8 cellular contexts compared by ENCODE assay signal in the genomic region with DNA sequence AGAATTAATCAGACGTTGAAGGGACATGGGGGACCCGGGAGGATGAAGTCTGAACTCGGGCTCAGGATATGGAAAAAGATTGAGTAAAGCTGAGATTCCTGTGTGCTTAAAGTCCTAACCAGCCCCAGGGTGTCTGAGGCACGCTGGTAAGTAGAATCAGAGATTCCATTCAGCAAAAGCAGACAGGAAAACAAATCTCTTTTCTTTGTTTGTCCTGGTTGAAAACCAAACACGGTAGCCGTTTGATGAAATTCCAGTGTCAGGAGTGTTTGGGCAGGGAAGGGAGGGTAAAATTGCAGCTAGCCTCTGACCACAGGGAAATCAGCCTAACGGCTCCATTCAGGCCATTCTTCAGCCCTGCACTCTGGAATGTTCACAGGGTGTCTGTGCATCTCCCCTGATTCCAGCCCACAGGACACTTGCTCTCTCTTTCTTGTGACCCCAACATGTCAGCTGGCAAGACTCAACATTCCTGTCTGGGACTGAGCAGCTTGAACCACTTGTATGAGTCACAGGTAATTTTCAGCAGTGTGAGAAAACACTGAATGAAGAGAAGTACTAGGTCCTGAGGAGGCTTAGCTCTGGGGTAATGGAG. TPM values are rescaled to one million over a fixed set of nuclear protein-coding genes. Genes with fewer than 3 reads are reported as not detected.
DNase-seq lines count a peak whose midpoint lies in the region; ATAC-seq, FAIRE-seq and TF ChIP-seq lines count a peak whose summit lies in the region.

No MANE protein-coding gene starts in this region.

- H3K27me3 Mint-ChIP-seq in dendritic cell treated with granulocyte-macrophage colony-stimulating factor and Interleukin-4, amounts not matched to agents 40 ng/mL and 50 ng/mL, for 4 days, result no peaks in the 10 kb centered on the region

- no peaks in the 10 kb centered on the region for H3K9me3 Mint-ChIP-seq in dendritic cell treated with granulocyte-macrophage colony-stimulating factor and Interleukin-4, amounts not matched to agents 40 ng/mL and 50 ng/mL, for 4 days

- peak overlapping the region; percentile 65 for H3K4me3 Mint-ChIP-seq in dendritic cell treated with granulocyte-macrophage colony-stimulating factor and Interleukin-4, amounts not matched to agents 40 ng/mL and 50 ng/mL, for 4 days

- no peak for FAIRE-seq in frontal cortex (lab: Jason Lieb, UNC)

- H3K36me3 ChIP-seq in mesodermal cell (ENCODE audit: control insufficient read depth, insufficient read depth, low read length), result no peaks in the 10 kb centered on the region

- no peak for ATAC-seq in HG02623 (IDR thresholded peaks at IDR 0.05; ENCODE audit: unreplicated experiment)

- peaks cover 56% of the 10 kb centered on the region for H3K4me1 ChIP-seq in mesodermal cell (ENCODE audit: control insufficient read depth, insufficient read depth, low read length, poor library complexity, severe bottlenecking)

- TF ChIP-seq POLR2A in erythroblast (IDR thresholded peaks at IDR 0.05; ENCODE audit: low read length), result no peak

- H3K27ac Mint-ChIP-seq in dendritic cell treated with granulocyte-macrophage colony-stimulating factor and Interleukin-4, amounts not matched to agents 40 ng/mL and 50 ng/mL, for 4 days, result peak overlapping the region; percentile 95

- WGBS in mesodermal cell (ENCODE audit: insufficient coverage in 2 of 2), 2 experiments, result 7 to 13% methylated on average over 6 to 7 of the region's 7 CpGs

- peak overlapping the region; percentile 98 for H3K27ac ChIP-seq in mesodermal cell (ENCODE audit: low read depth, low read length, severe bottlenecking)

- H3K36me3 Mint-ChIP-seq in dendritic cell treated with granulocyte-macrophage colony-stimulating factor and Interleukin-4, amounts not matched to agents 40 ng/mL and 50 ng/mL, for 4 days (ENCODE audit: low read depth), result peaks cover 14% of the 10 kb centered on the region

- peaks cover 70% of the 10 kb centered on the region for H3K4me1 Mint-ChIP-seq in dendritic cell treated with granulocyte-macrophage colony-stimulating factor and Interleukin-4, amounts not matched to agents 40 ng/mL and 50 ng/mL, for 4 days (ENCODE audit: low read depth)

- intact Hi-C loops in dendritic cell treated with granulocyte-macrophage colony-stimulating factor and Interleukin-4, amounts not matched to agents 40 ng/mL and 50 ng/mL, for 4 days (cut with micrococcal nuclease), result loop anchor here (10.0 kb wide), 1 partner anchor 173 kb away; no protein-coding TSS in a partner anchor
- intact Hi-C loops in head of caudate nucleus (cut with DNase I), result no loop called here

- peak overlapping the region; percentile 5 for H3K4me3 ChIP-seq in mesodermal cell (ENCODE audit: extremely low read depth, insufficient read depth, low read length, poor library complexity, severe bottlenecking)

- no peaks in the 10 kb centered on the region for H3K9me3 ChIP-seq in mesodermal cell (ENCODE audit: control insufficient read depth, low read length)

- peak; percentile 92 for DNase-seq in ELF-1 (ENCODE audit: low read depth, low spot score)
- peak; percentile 49 for DNase-seq in NCI-H146 (lab: John Stamatoyannopoulos, UW)
- DNase-seq in head of caudate nucleus, result no peak
- DNase-seq in erythroblast (lab: John Stamatoyannopoulos, UW), result no peak
- DNase-seq in frontal cortex (ENCODE audit: low spot score in 2 of 2), result no peak

RNA-seq across cellular contexts. Expression of a gene that starts 31.0 kb away (rescaled TPM):
- polyA plus RNA-seq in mesodermal cell (2013, experiment 1 of 2), result not detected
- not detected for polyA plus RNA-seq in mesodermal cell (2013, experiment 2 of 2)
- 2.9 TPM for total RNA-seq in frontal cortex

Comparison
In these comparisons a context has a peak if more than half of its experiments do, and no peak if none do; other contexts are left out.
1. DNase-seq: peak in ELF-1 (single experiment) and NCI-H146 (single experiment); none in head of caudate nucleus (0 of 42), erythroblast (0 of 2) and frontal cortex (0 of 2).